8 cellular contexts compared by ENCODE assay signal in the genomic region with DNA sequence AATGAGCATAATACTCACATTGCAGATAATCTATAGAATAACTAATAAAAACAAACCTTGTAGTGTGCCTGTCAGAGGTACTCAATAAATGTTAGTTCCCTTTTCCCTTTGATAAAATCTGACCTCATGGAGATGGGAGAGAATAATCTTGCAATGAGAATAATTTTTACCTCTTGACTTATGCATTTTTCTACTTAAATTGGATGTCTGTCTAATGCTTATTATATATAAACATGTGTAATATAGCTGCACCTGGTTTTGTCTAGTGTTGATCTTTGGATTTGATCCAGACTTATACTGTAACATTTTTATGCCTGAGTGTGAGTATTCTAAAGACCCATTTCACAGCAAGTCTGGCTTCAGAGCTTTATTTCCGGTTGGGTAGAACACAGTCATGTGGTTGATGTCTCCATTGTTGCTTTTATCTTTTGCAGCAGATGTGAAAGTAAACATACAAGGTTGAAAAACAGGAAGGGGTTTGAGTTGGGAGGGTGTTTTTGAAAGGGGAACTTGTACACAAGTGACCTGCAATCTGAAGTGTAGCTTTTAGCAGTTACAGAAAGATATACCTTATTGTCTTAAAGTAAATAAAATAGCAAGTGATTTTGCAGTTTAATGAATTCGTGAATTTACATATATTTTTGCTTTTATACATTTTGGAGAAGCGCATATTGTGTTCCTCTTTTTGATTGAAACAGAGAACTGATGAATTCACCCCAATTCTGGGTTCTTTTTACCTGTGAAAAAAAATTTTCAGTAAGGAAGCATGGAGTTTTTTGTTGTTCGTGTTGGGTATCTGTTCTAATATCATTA. TPM values are rescaled to one million over a fixed set of nuclear protein-coding genes. Genes with fewer than 3 reads are reported as not detected.
A peak's percentile ranks its signal among the peaks of the same experiment; 100 is the strongest.
DNase-seq lines count a peak whose midpoint lies in the region; ATAC-seq, FAIRE-seq and TF ChIP-seq lines count a peak whose summit lies in the region.

No MANE protein-coding gene starts in this region.

- FAIRE-seq in small intestine (lab: Jason Lieb, UNC) (peak; percentile 76), frontal cortex (lab: Jason Lieb, UNC) (no peak)

- intact Hi-C loops in aorta (cut with DNase I): no loop called here

- H3K27ac ChIP-seq in Peyer's patch (peak overlapping the region; percentile 60 to 77 (median 74)), small intestine (ENCODE audit: low read depth in 1 of 2, low read length in 1 of 2) (peak overlapping the region in 1 of 2 donors; percentile 34), aorta (ENCODE audit: low read depth in 1 of 2, low read length in 2 of 2) (no peak overlapping the region)

- peaks cover 10% of the 10 kb centered on the region for H3K36me3 Mint-ChIP-seq in effector memory CD8-positive, alpha-beta T cell (ENCODE audit: insufficient read depth)

- 43 to 48% (median 43%) methylated on average over 4 of the region's 4 CpGs for WGBS in small intestine, 3 donors
- WGBS in aorta, 2 donors: 68 to 70% methylated on average over 4 of the region's 4 CpGs

- H3K4me1 ChIP-seq in Peyer's patch: peaks cover 3 to 45% (median 21%) of the 10 kb centered on the region in 4 donors
- peaks cover 7 to 8% of the 10 kb centered on the region in 2 donors for H3K4me1 ChIP-seq in small intestine (ENCODE audit: control insufficient read depth in 2 of 2, insufficient read depth in 1 of 2, low read depth in 1 of 2, low read length in 1 of 2)
- no peaks in the 10 kb centered on the region for H3K4me1 ChIP-seq in aorta (ENCODE audit: control insufficient read depth in 1 of 2, insufficient read depth in 2 of 2, low read length in 2 of 2)

- no peaks in the 10 kb centered on the region for H3K27me3 Mint-ChIP-seq in effector memory CD8-positive, alpha-beta T cell

- H3K27ac Mint-ChIP-seq in effector memory CD8-positive, alpha-beta T cell: peak overlapping the region; percentile 92

- POLR2A ChIA-PET in GM10248 (lab: Yijun Ruan, JAX): no interaction called here

- peak overlapping the region; percentile 70 to 78 for H3K4me3 Mint-ChIP-seq in effector memory CD8-positive, alpha-beta T cell

- H3K36me3 ChIP-seq in Peyer's patch (no peaks in the 10 kb centered on the region), small intestine (ENCODE audit: control insufficient read depth in 2 of 2, insufficient read depth in 2 of 2, low read length in 2 of 2) (no peaks in the 10 kb centered on the region), aorta (ENCODE audit: control insufficient read depth in 1 of 2, insufficient read depth in 2 of 2, low read length in 1 of 2) (no peaks in the 10 kb centered on the region)

- H3K9me3 Mint-ChIP-seq in effector memory CD8-positive, alpha-beta T cell: no peaks in the 10 kb centered on the region

- peak; percentile 72 for DNase-seq in GM10248 (ENCODE audit: extremely low spot score)
- peak in 2 of 3 donors; percentile 50 to 53 for DNase-seq in Peyer's patch
- peak; percentile 42 to 45 (median 43) for DNase-seq in effector memory CD8-positive, alpha-beta T cell
- DNase-seq in small intestine: peak; percentile 73
- no peak for DNase-seq in aorta
- no peak for DNase-seq in frontal cortex (ENCODE audit: low spot score in 2 of 2)

- H3K4me1 Mint-ChIP-seq in effector memory CD8-positive, alpha-beta T cell (ENCODE audit: low read depth in 2 of 2): peaks cover 29 to 46% of the 10 kb centered on the region in 2 donors

- H3K4me3 ChIP-seq in Peyer's patch (no peak overlapping the region), small intestine (ENCODE audit: low read depth in 1 of 2, low read length in 2 of 2) (no peak overlapping the region), aorta (ENCODE audit: low read length in 2 of 2) (no peak overlapping the region)

- H3K27me3 ChIP-seq in Peyer's patch (no peaks in the 10 kb centered on the region), small intestine (ENCODE audit: control insufficient read depth in 2 of 2, insufficient read depth in 2 of 2, low read length in 2 of 2) (no peaks in the 10 kb centered on the region), aorta (ENCODE audit: control insufficient read depth in 1 of 2, insufficient read depth in 2 of 2, low read length in 1 of 2) (no peaks in the 10 kb centered on the region)

- ATAC-seq in GM19395 (IDR thresholded peaks at IDR 0.05; ENCODE audit: unreplicated experiment): peak; percentile 95
- ATAC-seq in HG03432 (IDR thresholded peaks at IDR 0.05; ENCODE audit: unreplicated experiment): peak; percentile 86
- peak; percentile 90 for ATAC-seq in effector memory CD8-positive, alpha-beta T cell (replicated peaks)
- no peak for ATAC-seq in aorta (ENCODE audit: low FRiP score)

- H3K9me3 ChIP-seq in Peyer's patch (no peaks in the 10 kb centered on the region), small intestine (ENCODE audit: control insufficient read depth, low read depth) (no peaks in the 10 kb centered on the region), aorta (ENCODE audit: control insufficient read depth, low read length) (no peaks in the 10 kb centered on the region)

- no peak for TF ChIP-seq POLR2A in Peyer's patch (IDR thresholded peaks at IDR 0.05)

- TF ChIP-seq CTCF in GM10248 (IDR thresholded peaks at IDR 0.05; ENCODE audit: control extremely low read depth, extremely low read depth, low read depth, missing control alignments) (no peak), Peyer's patch (IDR thresholded peaks at IDR 0.05) (no peak)

- CTCF ChIA-PET in GM10248 (lab: Yijun Ruan, JAX): interaction anchor here (0.9 kb wide), 1 partner anchor 45 kb away, joined by 3 read pairs; no protein-coding TSS in a partner anchor

RNA-seq across cellular contexts. Expression of a gene that starts 12.5 kb away (rescaled TPM):
- total RNA-seq in Peyer's patch (100 to 1,000 TPM; 110 to 183 (median 126) TPM), aorta (10 to 100 TPM; 23.9 to 35.2 TPM), frontal cortex (46.9 TPM)
- polyA plus RNA-seq in small intestine (10 to 100 TPM; 14.9 to 21.5 (median 19.5) TPM), aorta (1 to 10 TPM; 3.4 to 5.4 TPM)

Comparison
In these comparisons a context has a peak if more than half of its experiments do, and no peak if none do; other contexts are left out.
1. DNase-seq: peak in GM10248 (single experiment), Peyer's patch (2 of 3), effector memory CD8-positive, alpha-beta T cell (3 of 3) and small intestine (single experiment); none in aorta (0 of 2) and frontal cortex (0 of 2).
2. H3K27ac ChIP-seq: peak in Peyer's patch (4 of 4); none in aorta (0 of 2).